Comparison of ENCODE assay signal across 14 cellular contexts in genomic region chr17:29753845-29754439, GRCh38.
A peak's percentile ranks its signal among the peaks of the same experiment; 100 is the strongest.
DNase-seq lines count a peak whose midpoint lies in the region; ATAC-seq and TF ChIP-seq lines count a peak whose summit lies in the region.
"Had no signal": no experiment of that assay in that cellular context is flagged by ENCODE, and none has a peak within 500 bp of the region (broad histone marks: within the 10 kb centered on the region; RNA-seq: fewer than 3 reads in every experiment).

No MANE protein-coding gene starts in this region.

- peaks cover 72% of the 10 kb centered on the region for H3K36me3 Mint-ChIP-seq in activated T-cell treated with anti-CD3 and anti-CD28 coated beads, Interleukin-2, amount 50 U/mL, for 24 hours (ENCODE audit: low read depth)
- peaks cover 7 to 29% of the 10 kb centered on the region in 2 donors for H3K36me3 Mint-ChIP-seq in CD4-positive, alpha-beta memory T cell
- H3K36me3 Mint-ChIP-seq: WTC11 had no signal

- no peak overlapping the region for H3K4me3 ChIP-seq in spleen
- H3K4me3 ChIP-seq in CD4-positive, alpha-beta memory T cell (ENCODE audit: low read length in 2 of 2): no peak overlapping the region

- peaks cover 17 to 100% (median 69%) of the 10 kb centered on the region in 6 donors for H3K4me1 ChIP-seq in spleen
- H3K4me1 ChIP-seq in CD4-positive, alpha-beta memory T cell (ENCODE audit: insufficient read depth, low read length): peaks cover 39% of the 10 kb centered on the region

- no peak for DNase-seq in activated T-cell treated with anti-CD3 and anti-CD28 coated beads, Interleukin-2, amount 50 U/mL, for 24 hours
- DNase-seq in activated T-cell treated with anti-CD3 and anti-CD28 coated beads for 4 hours (no peak), spleen (no peak), NCI-H1417 treated with DMSO at 0.1 percent for 48 hours (lab: John Stamatoyannopoulos, UW) (no peak)
- no peak for DNase-seq in CD4-positive, alpha-beta memory T cell
- DNase-seq: activated gamma-delta T cell, DMS53, mesendoderm, NCI-H1417, SIG-M5 had no signal

- no peak for TF ChIP-seq POLR2A in spleen (IDR thresholded peaks at IDR 0.05)

- H3K27me3 ChIP-seq in spleen (replicated peaks in 1 of 7): no peaks in the 10 kb centered on the region
- no peaks in the 10 kb centered on the region for H3K27me3 ChIP-seq in CD4-positive, alpha-beta memory T cell (ENCODE audit: insufficient read depth, low read length)

- H3K9me3 Mint-ChIP-seq in activated T-cell treated with anti-CD3 and anti-CD28 coated beads, Interleukin-2, amount 50 U/mL, for 24 hours: no peaks in the 10 kb centered on the region
- no peaks in the 10 kb centered on the region for H3K9me3 Mint-ChIP-seq in CD4-positive, alpha-beta memory T cell
- H3K9me3 Mint-ChIP-seq: WTC11 had no signal

- peak overlapping the region; percentile 41 for H3K27ac Mint-ChIP-seq in activated T-cell treated with anti-CD3 and anti-CD28 coated beads, Interleukin-2, amount 50 U/mL, for 24 hours
- H3K27ac Mint-ChIP-seq in CD4-positive, alpha-beta memory T cell: peak overlapping the region in 2 of 7 donors; percentile 46 to 53
- H3K27ac Mint-ChIP-seq: WTC11 had no signal

- no peaks in the 10 kb centered on the region for H3K27me3 Mint-ChIP-seq in activated T-cell treated with anti-CD3 and anti-CD28 coated beads, Interleukin-2, amount 50 U/mL, for 24 hours
- no peaks in the 10 kb centered on the region for H3K27me3 Mint-ChIP-seq in CD4-positive, alpha-beta memory T cell

- TF ChIP-seq CTCF in spleen (IDR thresholded peaks at IDR 0.05 in 8 of 11, conservative IDR thresholded peaks at IDR 0.05 in 3 of 11): no peak

- CTCF ChIA-PET in CD4-positive, alpha-beta memory T cell (lab: Charles Lee; ENCODE audit: partially characterized antibody): interaction anchor here (1.7 to 1.9 kb wide), 2 partner anchors 25 to 137 kb away, joined by 5 to 6 read pairs; no protein-coding TSS in a partner anchor

- peak overlapping the region in 6 of 8 donors; percentile 32 to 64 (median 39) for H3K27ac ChIP-seq in spleen
- H3K27ac ChIP-seq in CD4-positive, alpha-beta memory T cell (ENCODE audit: low read depth, low read length): no peak overlapping the region

- POLR2A ChIA-PET in CD4-positive, alpha-beta memory T cell (lab: Charles Lee; ENCODE audit: partially characterized antibody): interaction anchor here (0.5 to 1.8 kb wide), 5 partner anchors 13 to 166 kb away, joined by 3 to 6 read pairs (median 3); no protein-coding TSS in a partner anchor

- ATAC-seq in GM21528 (IDR thresholded peaks at IDR 0.05; ENCODE audit: low FRiP score, unreplicated experiment) (peak; percentile 66), HG03432 (IDR thresholded peaks at IDR 0.05; ENCODE audit: unreplicated experiment) (peak; percentile 53), HG03280 (IDR thresholded peaks at IDR 0.05; ENCODE audit: unreplicated experiment) (no peak)
- ATAC-seq: WTC11 had no signal

- H3K4me3 Mint-ChIP-seq in activated T-cell treated with anti-CD3 and anti-CD28 coated beads, Interleukin-2, amount 50 U/mL, for 24 hours: no peak overlapping the region
- no peak overlapping the region for H3K4me3 Mint-ChIP-seq in CD4-positive, alpha-beta memory T cell
- H3K4me3 Mint-ChIP-seq: WTC11 had no signal

- intact Hi-C loops in spleen (cut with DNase I; ENCODE audit: low total_unique reads): no loop called here
- intact Hi-C loops in CD4-positive, alpha-beta memory T cell (cut with micrococcal nuclease): no loop called here

- 79 to 89% (median 85%) methylated on average over 2 of the region's 2 CpGs for WGBS in spleen, 5 donors

- H3K4me1 Mint-ChIP-seq in activated T-cell treated with anti-CD3 and anti-CD28 coated beads, Interleukin-2, amount 50 U/mL, for 24 hours (ENCODE audit: low read depth): peaks cover 54% of the 10 kb centered on the region
- H3K4me1 Mint-ChIP-seq in CD4-positive, alpha-beta memory T cell: peaks cover 22 to 53% (median 35%) of the 10 kb centered on the region in 4 donors
- H3K4me1 Mint-ChIP-seq: WTC11 had no signal

- peaks cover 0 to 91% (median 17%) of the 10 kb centered on the region in 6 donors for H3K36me3 ChIP-seq in spleen
- H3K36me3 ChIP-seq in CD4-positive, alpha-beta memory T cell (ENCODE audit: insufficient read depth, low read length): peaks cover 8% of the 10 kb centered on the region

- no peaks in the 10 kb centered on the region for H3K9me3 ChIP-seq in spleen
- no peaks in the 10 kb centered on the region for H3K9me3 ChIP-seq in CD4-positive, alpha-beta memory T cell (ENCODE audit: control insufficient read depth in 1 of 2, low read length in 2 of 2)
